16 cellular contexts compared by ENCODE assay signal in genomic region chr15:58314593-58315216, GRCh38.
DNase-seq lines count a peak whose midpoint lies in the region; ATAC-seq, FAIRE-seq and TF ChIP-seq lines count a peak whose summit lies in the region.
"Had no signal": no experiment of that assay in that cellular context is flagged by ENCODE, and none has a peak within 500 bp of the region (broad histone marks: within the 10 kb centered on the region; RNA-seq: fewer than 3 reads in every experiment).

No MANE protein-coding gene starts in this region.

- DNase-seq in activated naive CD4-positive, alpha-beta T cell treated with anti-CD3 and anti-CD28 coated beads for 36 hours = no peak
- no peak for DNase-seq in activated naive CD4-positive, alpha-beta T cell treated with Interleukin-2 at 50 U/mL for 16 hours
- DNase-seq in NCI-H2227 treated with DMSO at 0.1 percent for 48 hours (lab: John Stamatoyannopoulos, UW) (peak; percentile 46), GM12878 (ENCODE audit: low read depth, low spot score) (no peak), NCI-H510A treated with DMSO at 0.1 percent for 48 hours (lab: John Stamatoyannopoulos, UW) (no peak), KG1 (lab: John Stamatoyannopoulos, UW) (no peak), left colon (no peak)
- no peak for DNase-seq in stimulated activated naive CD8-positive, alpha-beta T cell treated with anti-CD3 and anti-CD28 coated beads, Interleukin-15, amount 100 ng/mL, for 72 hours
- DNase-seq: activated CD8-positive, alpha-beta memory T cell treated with anti-CD3 and anti-CD28 coated beads for 24 hours; DMS153; foreskin melanocyte; NCI-H1105; NCI-H226; OCI-M1; stimulated activated naive B cell treated with anti-CD40 and anti-IgM and Interleukin-4, amounts not matched to agents 10 μg/mL and 1 μg/mL and 100 μg/mL, for 72 hours had no signal

- peaks cover 37% of the 10 kb centered on the region for H3K4me1 Mint-ChIP-seq in activated naive CD4-positive, alpha-beta T cell treated with anti-CD3 and anti-CD28 coated beads for 36 hours (ENCODE audit: low read depth)
- H3K4me1 Mint-ChIP-seq in stimulated activated naive CD8-positive, alpha-beta T cell treated with anti-CD3 and anti-CD28 coated beads, Interleukin-15, amount 100 ng/mL, for 72 hours = peaks cover 23% of the 10 kb centered on the region

- H3K9me3 ChIP-seq in GM12878 (replicated peaks; ENCODE audit: control insufficient read depth, insufficient read depth, low read length) = no peaks in the 10 kb centered on the region; the same call in 2 of the 3 replicates

- RAD21 ChIA-PET in GM12878 (lab: Charles Lee; ENCODE audit: unreplicated experiment) = interaction anchor here (1.5 kb wide), 1 partner anchor 8 kb away, joined by 3 read pairs; no protein-coding TSS in a partner anchor

- TF ChIP-seq RAD21 in GM12878 (IDR thresholded peaks at IDR 0.05; ENCODE audit: insufficient read depth, low read depth, low read length) = no peak

- H4K20me1 ChIP-seq in GM12878 (ENCODE audit: control insufficient read depth, insufficient read depth) = no peaks in the 10 kb centered on the region

- POLR2A ChIA-PET in GM12878 (lab: Charles Lee) = interaction anchor here (1.1 kb wide), 1 partner anchor 153 kb away, joined by 3 read pairs; no protein-coding TSS in a partner anchor

- 23% methylated on average over 4 of the region's 4 CpGs for WGBS in GM12878 (ENCODE audit: insufficient coverage, insufficient replicate concordance, low lambda C conversion rate, missing lambda C conversion rate)

- H3K4me3 ChIP-seq in GM12878 = no peak overlapping the region
- H3K4me3 ChIP-seq: smooth muscle cell had no signal

- ATAC-seq in GM12878 (no peak), left colon (no peak)
- peak; percentile 68 for ATAC-seq in stimulated activated naive CD8-positive, alpha-beta T cell treated with anti-CD3 and anti-CD28 coated beads, Interleukin-15, amount 100 ng/mL, for 72 hours
- ATAC-seq: stimulated activated naive B cell treated with anti-CD40 and anti-IgM and Interleukin-4, amounts not matched to agents 10 μg/mL and 1 μg/mL and 100 μg/mL, for 72 hours had no signal

- H3K27me3 Mint-ChIP-seq in activated naive CD4-positive, alpha-beta T cell treated with anti-CD3 and anti-CD28 coated beads for 36 hours (ENCODE audit: low read depth) = no peaks in the 10 kb centered on the region
- H3K27me3 Mint-ChIP-seq in stimulated activated naive CD8-positive, alpha-beta T cell treated with anti-CD3 and anti-CD28 coated beads, Interleukin-15, amount 100 ng/mL, for 72 hours = no peaks in the 10 kb centered on the region
- H3K27me3 Mint-ChIP-seq: stimulated activated naive B cell treated with anti-CD40 and anti-IgM and Interleukin-4, amounts not matched to agents 10 μg/mL and 1 μg/mL and 100 μg/mL, for 72 hours had no signal

- H3K4me3 Mint-ChIP-seq in activated naive CD4-positive, alpha-beta T cell treated with anti-CD3 and anti-CD28 coated beads for 36 hours = no peak overlapping the region
- H3K4me3 Mint-ChIP-seq in stimulated activated naive CD8-positive, alpha-beta T cell treated with anti-CD3 and anti-CD28 coated beads, Interleukin-15, amount 100 ng/mL, for 72 hours = peak overlapping the region; percentile 13 to 34
- H3K4me3 Mint-ChIP-seq: stimulated activated naive B cell treated with anti-CD40 and anti-IgM and Interleukin-4, amounts not matched to agents 10 μg/mL and 1 μg/mL and 100 μg/mL, for 72 hours had no signal

- no peaks in the 10 kb centered on the region for H3K4me1 ChIP-seq in GM12878 (ENCODE audit: control insufficient read depth, insufficient read depth, low read length)

- H3K27me3 ChIP-seq in GM12878 (replicated peaks in 1 of 2; ENCODE audit: control insufficient read depth in 2 of 2, insufficient read depth in 2 of 2, low read length in 1 of 2) = no peaks in the 10 kb centered on the region

- no peak for FAIRE-seq in GM12878 (lab: Jason Lieb, UNC)

- no peak overlapping the region for H3K9ac ChIP-seq in GM12878 (ENCODE audit: control insufficient read depth, insufficient read depth, low read length)

- H3K27ac Mint-ChIP-seq in activated naive CD4-positive, alpha-beta T cell treated with anti-CD3 and anti-CD28 coated beads for 36 hours = peak overlapping the region; percentile 82
- peak overlapping the region; percentile 86 to 91 for H3K27ac Mint-ChIP-seq in stimulated activated naive CD8-positive, alpha-beta T cell treated with anti-CD3 and anti-CD28 coated beads, Interleukin-15, amount 100 ng/mL, for 72 hours
- H3K27ac Mint-ChIP-seq: stimulated activated naive B cell treated with anti-CD40 and anti-IgM and Interleukin-4, amounts not matched to agents 10 μg/mL and 1 μg/mL and 100 μg/mL, for 72 hours had no signal

- H3K36me3 Mint-ChIP-seq in activated naive CD4-positive, alpha-beta T cell treated with anti-CD3 and anti-CD28 coated beads for 36 hours (ENCODE audit: low read depth) = no peaks in the 10 kb centered on the region
- H3K36me3 Mint-ChIP-seq: stimulated activated naive B cell treated with anti-CD40 and anti-IgM and Interleukin-4, amounts not matched to agents 10 μg/mL and 1 μg/mL and 100 μg/mL, for 72 hours had no signal

- no peak for TF ChIP-seq EP300 in GM12878 (IDR thresholded peaks at IDR 0.05; ENCODE audit: borderline replicate concordance in 1 of 2, control insufficient read depth in 1 of 2, low read depth in 2 of 2, low read length in 2 of 2)

- SMC1A ChIA-PET in GM12878 (lab: Charles Lee; ENCODE audit: uncharacterized antibody, unreplicated experiment) = interaction anchor here (0.8 to 1.6 kb wide), 3 partner anchors 11 to 456 kb away, joined by 3 to 8 read pairs (median 3); partner anchors contain the start of gene MINDY2

- intact Hi-C loops in activated naive CD4-positive, alpha-beta T cell treated with anti-CD3 and anti-CD28 coated beads for 36 hours (cut with micrococcal nuclease) = loop anchor here (1.0 to 5.0 kb wide), 3 partner anchors 18 to 87 kb away; no protein-coding TSS in a partner anchor
- intact Hi-C loops in GM12878 (cut with micrococcal nuclease; ENCODE audit: unreplicated experiment) (no loop called here), left colon (cut with DNase I, micrococcal nuclease) (no loop called here)

- no peaks in the 10 kb centered on the region for H3K9me3 Mint-ChIP-seq in activated naive CD4-positive, alpha-beta T cell treated with anti-CD3 and anti-CD28 coated beads for 36 hours
- H3K9me3 Mint-ChIP-seq in stimulated activated naive CD8-positive, alpha-beta T cell treated with anti-CD3 and anti-CD28 coated beads, Interleukin-15, amount 100 ng/mL, for 72 hours = peaks cover 0 to 4% of the 10 kb centered on the region in 2 donors
- H3K9me3 Mint-ChIP-seq: stimulated activated naive B cell treated with anti-CD40 and anti-IgM and Interleukin-4, amounts not matched to agents 10 μg/mL and 1 μg/mL and 100 μg/mL, for 72 hours had no signal

- CTCF ChIA-PET in activated naive CD4-positive, alpha-beta T cell treated with anti-CD3 and anti-CD28 coated beads for 36 hours (lab: Charles Lee) = interaction anchor here (0.6 to 1.1 kb wide), 3 partner anchors 87 to 567 kb away, joined by 3 to 5 read pairs (median 3); no protein-coding TSS in a partner anchor
- CTCF ChIA-PET in GM12878 (lab: Yijun Ruan, JAX) = interaction anchor here (0.8 to 0.9 kb wide), 2 partner anchors 12 to 515 kb away, joined by 3 read pairs; no protein-coding TSS in a partner anchor

- no peaks in the 10 kb centered on the region for H3K36me3 ChIP-seq in GM12878 (ENCODE audit: control insufficient read depth in 2 of 2, insufficient read depth in 2 of 2, low read length in 1 of 2)

- H3K4me2 ChIP-seq in GM12878 (ENCODE audit: control insufficient read depth, insufficient read depth) = no peak overlapping the region
- H3K4me2 ChIP-seq: smooth muscle cell had no signal

- no TSS peak for BruUV-seq in GM12878 (replicated peaks; lab: Mats Ljungman, UMichigan)

- 0 out of 2 replicates have a peak overlapping the region, but pooled peaks have one; percentile 36 for H2AFZ ChIP-seq in GM12878 (ENCODE audit: control insufficient read depth, low read depth, low read length)

- TF ChIP-seq POLR2A in GM12878 (IDR thresholded peaks at IDR 0.05; ENCODE audit: low read depth, low read length) = no peak

- no peak overlapping the region for H3K27ac ChIP-seq in GM12878 (ENCODE audit: control insufficient read depth, insufficient read depth)

- H3K79me2 ChIP-seq in GM12878 (ENCODE audit: control insufficient read depth, insufficient read depth, low read length) = no peaks in the 10 kb centered on the region

- in situ Hi-C loops in GM12878 (cut with MboI) = no loop called here

- TF ChIP-seq CTCF in GM12878 (IDR thresholded peaks at IDR 0.05 in 2 of 3, conservative IDR thresholded peaks at IDR 0.05 in 1 of 3; ENCODE audit: control insufficient read depth in 2 of 3, extremely low read depth in 1 of 3, insufficient read depth in 1 of 3, low read depth in 3 of 3, low read length in 3 of 3) = no peak

TF ChIP-seq in GM12878, 131 proteins besides CTCF, POLR2A, EP300 and RAD21:
- no peak for TF ChIP-seq KAT2A (conservative IDR thresholded peaks at IDR 0.05; ENCODE audit: control insufficient read depth, low read depth, low read length)
